ENCODE assay signal across 8 cellular contexts in genomic region chr3:32947466-32948238, GRCh38. TPM values are rescaled to one million over a fixed set of nuclear protein-coding genes. Genes with fewer than 3 reads are reported as not detected.
DNase-seq lines count a peak whose midpoint lies in the region; ATAC-seq and TF ChIP-seq lines count a peak whose summit lies in the region.

No MANE protein-coding gene starts in this region.

- H3K79me2 ChIP-seq in DND-41 (ENCODE audit: insufficient read depth, low read length) = no peaks in the 10 kb centered on the region
- H3K79me2 ChIP-seq in KMS-11 (ENCODE audit: insufficient read depth, low read depth) = no peaks in the 10 kb centered on the region
- H3K79me2 ChIP-seq in parathyroid adenoma = no peaks in the 10 kb centered on the region

- no peak overlapping the region for H3K9ac ChIP-seq in DND-41 (ENCODE audit: low read depth, low read length)
- no peak overlapping the region for H3K9ac ChIP-seq in KMS-11
- no peak overlapping the region for H3K9ac ChIP-seq in parathyroid adenoma

- H3K27me3 ChIP-seq in DND-41 (ENCODE audit: insufficient read depth, low read length, poor library complexity) (no peaks in the 10 kb centered on the region), KMS-11 (ENCODE audit: insufficient read depth, low read depth) (no peaks in the 10 kb centered on the region), foreskin keratinocyte (no peaks in the 10 kb centered on the region), parathyroid adenoma (ENCODE audit: control insufficient read depth, insufficient read depth, low read length) (no peaks in the 10 kb centered on the region), upper lobe of left lung (no peaks in the 10 kb centered on the region)

- H3K36me3 ChIP-seq in DND-41 (ENCODE audit: insufficient read depth, low read length) (no peaks in the 10 kb centered on the region), KMS-11 (ENCODE audit: insufficient read depth) (no peaks in the 10 kb centered on the region), parathyroid adenoma (ENCODE audit: control insufficient read depth, insufficient read depth, low read length) (no peaks in the 10 kb centered on the region), upper lobe of left lung (no peaks in the 10 kb centered on the region)

- TF ChIP-seq CTCF in DND-41 (IDR thresholded peaks at IDR 0.05; ENCODE audit: borderline replicate concordance, extremely low read depth, low read length, poor library complexity, severe bottlenecking) = peak; percentile 89
- peak; percentile 89 for TF ChIP-seq CTCF in KMS-11 (conservative IDR thresholded peaks at IDR 0.05; ENCODE audit: low read depth, low read length)
- TF ChIP-seq CTCF in foreskin keratinocyte (conservative IDR thresholded peaks at IDR 0.05) = peak; percentile 91
- TF ChIP-seq CTCF in parathyroid adenoma (IDR thresholded peaks at IDR 0.05) = peak; percentile 87
- TF ChIP-seq CTCF in upper lobe of left lung (IDR thresholded peaks at IDR 0.05) = peak; percentile 54 to 86 (median 70)

- 39 to 56% methylated on average over 7 to 9 of the region's 9 CpGs for WGBS in upper lobe of left lung, 2 donors

- no peak overlapping the region for H3K4me3 ChIP-seq in DND-41 (ENCODE audit: low read depth in 1 of 2, low read length in 2 of 2)
- no peak overlapping the region for H3K4me3 ChIP-seq in KMS-11 (IDR thresholded peaks at IDR 0.05; ENCODE audit: insufficient read depth, low read depth, low read length)
- H3K4me3 ChIP-seq in parathyroid adenoma (ENCODE audit: low read depth, low read length) = no peak overlapping the region
- H3K4me3 ChIP-seq in upper lobe of left lung = no peak overlapping the region

- H4K20me1 ChIP-seq in DND-41 (ENCODE audit: insufficient read depth, low read length) (no peaks in the 10 kb centered on the region), KMS-11 (ENCODE audit: insufficient read depth) (no peaks in the 10 kb centered on the region)

- H3K4me2 ChIP-seq in DND-41 (ENCODE audit: insufficient read depth, low read length) = no peak overlapping the region; the same call in 1 of the 2 replicates
- H3K4me2 ChIP-seq in KMS-11 = no peak overlapping the region
- H3K4me2 ChIP-seq in parathyroid adenoma (ENCODE audit: low read length) = no peak overlapping the region

- H3K4me1 ChIP-seq in DND-41 (ENCODE audit: insufficient read depth, low read length) (no peaks in the 10 kb centered on the region), KMS-11 (ENCODE audit: low read depth, poor library complexity, severe bottlenecking) (peaks cover 5% of the 10 kb centered on the region), foreskin keratinocyte (peaks cover 4% of the 10 kb centered on the region), parathyroid adenoma (peaks cover 18% of the 10 kb centered on the region), upper lobe of left lung (peaks cover 0 to 7% (median 2%) of the 10 kb centered on the region in 4 donors)

- no peak overlapping the region for H3K27ac ChIP-seq in DND-41 (ENCODE audit: low read length)
- no peak overlapping the region for H3K27ac ChIP-seq in KMS-11
- H3K27ac ChIP-seq in foreskin keratinocyte = no peak overlapping the region
- peak overlapping the region; percentile 36 for H3K27ac ChIP-seq in parathyroid adenoma
- H3K27ac ChIP-seq in upper lobe of left lung = no peak overlapping the region

- peak; percentile 88 for DNase-seq in DND-41
- peak; percentile 82 for DNase-seq in RKO (ENCODE audit: low spot score)
- DNase-seq in activated T-helper 1 cell treated with Interleukin-2 at 50 U/mL for 16 hours (ENCODE audit: low read depth) = peak; percentile 75
- DNase-seq in foreskin keratinocyte = peak in 1 of 2 donors; percentile 74
- DNase-seq in upper lobe of left lung = peak in 1 of 2 donors; percentile 91

- TF ChIP-seq POLR2A in upper lobe of left lung (IDR thresholded peaks at IDR 0.05) = no peak

- peak; percentile 97 for ATAC-seq in DND-41 (ENCODE audit: insufficient read depth, low read depth)
- ATAC-seq in GM21619 (IDR thresholded peaks at IDR 0.05; ENCODE audit: unreplicated experiment) = peak; percentile 81
- ATAC-seq in foreskin keratinocyte = peak; percentile 70
- peak; percentile 90 to 91 for ATAC-seq in upper lobe of left lung (ENCODE audit: low FRiP score in 2 of 2)

- no peak for TF ChIP-seq EP300 in upper lobe of left lung (IDR thresholded peaks at IDR 0.05)

- no peaks in the 10 kb centered on the region for H3K9me3 ChIP-seq in DND-41 (ENCODE audit: insufficient read depth, low read length, severe bottlenecking)
- no peaks in the 10 kb centered on the region for H3K9me3 ChIP-seq in parathyroid adenoma (ENCODE audit: control insufficient read depth, low read length)
- H3K9me3 ChIP-seq in upper lobe of left lung = no peaks in the 10 kb centered on the region

- H2AFZ ChIP-seq in DND-41 (ENCODE audit: low read depth, low read length) (no peak overlapping the region; the same call in 1 of the 2 replicates), KMS-11 (ENCODE audit: low read depth) (peak overlapping the region; percentile 54), parathyroid adenoma (peak overlapping the region; percentile 76)

RNA-seq across cellular contexts. Expression of gene CCR4, which starts 3.8 kb away (rescaled TPM):
- total RNA-seq in foreskin keratinocyte = not detected in 2 replicates
- not detected in 2 replicates for polyA plus RNA-seq in foreskin keratinocyte
- 1 to 10 TPM in 4 of 6 donors, not detected in 2; 1.0 to 1.8 (median 1.1) TPM for total RNA-seq in upper lobe of left lung
